Comparison of ENCODE assay signal across 17 cellular contexts in the genomic region with DNA sequence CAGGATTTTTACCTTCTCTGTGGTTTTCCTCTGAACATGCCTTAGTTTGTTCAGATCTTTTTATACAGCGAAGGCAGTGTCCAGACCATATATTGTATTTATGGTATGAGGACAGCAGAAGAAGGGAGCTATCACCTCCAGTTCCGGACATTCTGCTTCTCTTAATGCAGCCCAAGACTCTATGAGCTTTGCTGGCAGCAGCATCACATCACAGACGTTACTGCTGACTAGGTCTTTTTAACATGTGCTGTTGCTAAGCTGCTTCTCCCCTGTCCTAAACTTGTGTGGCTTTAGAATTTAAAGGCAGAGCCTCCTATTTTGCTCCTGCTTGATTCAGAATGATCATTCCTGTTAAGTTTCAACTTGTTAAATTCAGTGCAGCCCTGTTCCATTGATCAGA. TPM values are rescaled to one million over a fixed set of nuclear protein-coding genes. Genes with fewer than 3 reads are reported as not detected.
DNase-seq lines count a peak whose midpoint lies in the region; ATAC-seq, FAIRE-seq and TF ChIP-seq lines count a peak whose summit lies in the region.
"Had no signal": no experiment of that assay in that cellular context is flagged by ENCODE, and none has a peak within 500 bp of the region (broad histone marks: within the 10 kb centered on the region; RNA-seq: fewer than 3 reads in every experiment).

No MANE protein-coding gene starts in this region.

- no peak for TF ChIP-seq EP300 in gastroesophageal sphincter (IDR thresholded peaks at IDR 0.05)

- H3K4me2 ChIP-seq in astrocyte (ENCODE audit: low read length) = peak overlapping the region; percentile 34

- H3K36me3 Mint-ChIP-seq in activated CD4-positive, alpha-beta T cell treated with anti-CD3 and anti-CD28 coated beads, Interleukin-2, amount 10 ng/mL, durations not matched to agents 24 days and 14 days (ENCODE audit: low read depth) = peaks cover 27% of the 10 kb centered on the region
- peaks cover 33% of the 10 kb centered on the region for H3K36me3 Mint-ChIP-seq in astrocyte (ENCODE audit: low read depth, unreplicated experiment)

- peak overlapping the region; percentile 70 for H3K9ac ChIP-seq in astrocyte (ENCODE audit: low read length)

- H3K4me3 Mint-ChIP-seq in activated CD4-positive, alpha-beta T cell treated with anti-CD3 and anti-CD28 coated beads, Interleukin-2, amount 10 ng/mL, durations not matched to agents 24 days and 14 days = no peak overlapping the region
- peak overlapping the region; percentile 2 for H3K4me3 Mint-ChIP-seq in astrocyte (ENCODE audit: unreplicated experiment)
- H3K4me3 Mint-ChIP-seq: activated CD4-positive, alpha-beta memory T cell treated with anti-CD3 and anti-CD28 coated beads, Interleukin-2, amount 10 ng/mL, durations not matched to agents 7 days and 5 days had no signal

- no peaks in the 10 kb centered on the region for H3K9me3 Mint-ChIP-seq in activated CD4-positive, alpha-beta T cell treated with anti-CD3 and anti-CD28 coated beads, Interleukin-2, amount 10 ng/mL, durations not matched to agents 24 days and 14 days
- H3K9me3 Mint-ChIP-seq in astrocyte (ENCODE audit: unreplicated experiment) = no peaks in the 10 kb centered on the region
- H3K9me3 Mint-ChIP-seq: activated CD4-positive, alpha-beta memory T cell treated with anti-CD3 and anti-CD28 coated beads, Interleukin-2, amount 10 ng/mL, durations not matched to agents 7 days and 5 days had no signal

- H2AFZ ChIP-seq in astrocyte (ENCODE audit: low read depth, low read length) = no peak overlapping the region

- 49% methylated on average over 3 of the region's 3 CpGs for WGBS in gastroesophageal sphincter (ENCODE audit: low coverage in 1 of 2), 2 donors
- WGBS in testis, 2 donors = 44 to 64% methylated on average over 3 of the region's 3 CpGs

- no peak for TF ChIP-seq CTCF in astrocyte (IDR thresholded peaks at IDR 0.05; ENCODE audit: insufficient read depth, low read depth, low read length)
- TF ChIP-seq CTCF in gastroesophageal sphincter (IDR thresholded peaks at IDR 0.05) = no peak
- no peak for TF ChIP-seq CTCF in testis (IDR thresholded peaks at IDR 0.05)

- no peak overlapping the region for H3K4me3 ChIP-seq in astrocyte (ENCODE audit: insufficient read depth, low read depth, low read length)
- H3K4me3 ChIP-seq in gastroesophageal sphincter = no peak overlapping the region
- no peak overlapping the region for H3K4me3 ChIP-seq in testis
- H3K4me3 ChIP-seq: MG63, thyroid gland had no signal

- no peak for FAIRE-seq in astrocyte (lab: Jason Lieb, UNC)

- TF ChIP-seq POLR2A in gastroesophageal sphincter (IDR thresholded peaks at IDR 0.05) (no peak), testis (IDR thresholded peaks at IDR 0.05) (no peak)

- H3K9me3 ChIP-seq in astrocyte (ENCODE audit: insufficient read depth, low read depth, low read length) (no peaks in the 10 kb centered on the region), gastroesophageal sphincter (no peaks in the 10 kb centered on the region), testis (no peaks in the 10 kb centered on the region)
- H3K9me3 ChIP-seq: MG63, thyroid gland had no signal

- DNase-seq in activated CD4-positive, alpha-beta T cell treated with anti-CD3 and anti-CD28 coated beads, Interleukin-2, amount 10 ng/mL, durations not matched to agents 24 days and 14 days = no peak
- DNase-seq in activated CD4-positive, alpha-beta T cell treated with anti-CD3 and anti-CD28 coated beads, Interleukin-2, amount 50 U/mL, for 4 hours = no peak
- DNase-seq in astrocyte (ENCODE audit: low read depth) = no peak
- no peak for DNase-seq in testis
- DNase-seq in pons (ENCODE audit: low spot score) = no peak
- DNase-seq in NCI-H524 (lab: John Stamatoyannopoulos, UW) = no peak
- DNase-seq: 8988T; activated CD4-positive, alpha-beta memory T cell treated with anti-CD3 and anti-CD28 coated beads, Interleukin-2, amount 10 ng/mL, durations not matched to agents 7 days and 5 days; activated effector memory CD4-positive, alpha-beta T cell treated with Interleukin-2 at 50 U/mL for 16 hours; cerebellar nuclear complex; foreskin melanocyte; islet precursor cell; MG63; right cardiac atrium; thyroid gland had no signal

- peak overlapping the region; percentile 39 for H3K27ac Mint-ChIP-seq in activated CD4-positive, alpha-beta T cell treated with anti-CD3 and anti-CD28 coated beads, Interleukin-2, amount 10 ng/mL, durations not matched to agents 24 days and 14 days
- H3K27ac Mint-ChIP-seq in astrocyte (ENCODE audit: unreplicated experiment) = peak overlapping the region; percentile 95
- H3K27ac Mint-ChIP-seq: activated CD4-positive, alpha-beta memory T cell treated with anti-CD3 and anti-CD28 coated beads, Interleukin-2, amount 10 ng/mL, durations not matched to agents 7 days and 5 days had no signal

- H3K4me1 ChIP-seq in astrocyte (ENCODE audit: insufficient read depth, low read length) = peaks cover 83% of the 10 kb centered on the region
- peaks cover 0 to 85% (median 43%) of the 10 kb centered on the region in 3 donors for H3K4me1 ChIP-seq in gastroesophageal sphincter
- peaks cover 59% of the 10 kb centered on the region for H3K4me1 ChIP-seq in testis

- ATAC-seq in gastroesophageal sphincter (no peak), GM19023 (IDR thresholded peaks at IDR 0.05; ENCODE audit: unreplicated experiment) (no peak)

- peak overlapping the region; percentile 63 for H3K27ac ChIP-seq in astrocyte (ENCODE audit: low read depth, low read length)
- H3K27ac ChIP-seq in gastroesophageal sphincter = peak overlapping the region; percentile 44 to 97 (median 88)
- H3K27ac ChIP-seq in testis = peak overlapping the region; percentile 21 to 95
- H3K27ac ChIP-seq: thyroid gland had no signal

- peaks cover 97% of the 10 kb centered on the region for H4K20me1 ChIP-seq in astrocyte (ENCODE audit: insufficient read depth, low read length)

- H3K79me2 ChIP-seq in astrocyte (ENCODE audit: insufficient read depth, low read length) = peaks cover 100% of the 10 kb centered on the region

- intact Hi-C loops in activated CD4-positive, alpha-beta T cell treated with anti-CD3 and anti-CD28 coated beads, Interleukin-2, amount 10 ng/mL, durations not matched to agents 24 days and 14 days (cut with micrococcal nuclease) = no loop called here
- intact Hi-C loops in testis (cut with DNase I; ENCODE audit: low total_unique reads) = no loop called here

- no peaks in the 10 kb centered on the region for H3K27me3 Mint-ChIP-seq in activated CD4-positive, alpha-beta T cell treated with anti-CD3 and anti-CD28 coated beads, Interleukin-2, amount 10 ng/mL, durations not matched to agents 24 days and 14 days
- no peaks in the 10 kb centered on the region for H3K27me3 Mint-ChIP-seq in astrocyte (ENCODE audit: low read depth, unreplicated experiment)
- H3K27me3 Mint-ChIP-seq: activated CD4-positive, alpha-beta memory T cell treated with anti-CD3 and anti-CD28 coated beads, Interleukin-2, amount 10 ng/mL, durations not matched to agents 7 days and 5 days had no signal

- H3K4me1 Mint-ChIP-seq in activated CD4-positive, alpha-beta T cell treated with anti-CD3 and anti-CD28 coated beads, Interleukin-2, amount 10 ng/mL, durations not matched to agents 24 days and 14 days = peaks cover 87% of the 10 kb centered on the region
- peaks cover 79% of the 10 kb centered on the region for H3K4me1 Mint-ChIP-seq in astrocyte (ENCODE audit: low read depth, unreplicated experiment)

- H3K27me3 ChIP-seq in astrocyte (ENCODE audit: insufficient read depth, low read length) (no peaks in the 10 kb centered on the region), gastroesophageal sphincter (no peaks in the 10 kb centered on the region), testis (no peaks in the 10 kb centered on the region)
- H3K27me3 ChIP-seq: MG63, thyroid gland had no signal

- H3K36me3 ChIP-seq in astrocyte (ENCODE audit: insufficient read depth, low read length) (peaks cover 35% of the 10 kb centered on the region), gastroesophageal sphincter (no peaks in the 10 kb centered on the region), testis (ENCODE audit: low read depth, missing control alignments) (no peaks in the 10 kb centered on the region)
- H3K36me3 ChIP-seq: thyroid gland had no signal

RNA-seq across cellular contexts. Expression of gene MICAL2, which starts 13.4 kb away (rescaled TPM):
- total RNA-seq in activated CD4-positive, alpha-beta T cell treated with anti-CD3 and anti-CD28 coated beads, Interleukin-2, amount 10 ng/mL, durations not matched to agents 24 days and 14 days = 501 and 510 TPM in 2 replicates
- total RNA-seq in astrocyte (357 and 471 TPM in 2 replicates), gastroesophageal sphincter (100 to 1,000 TPM; 196 to 550 (median 237) TPM), testis (100 to 1,000 TPM; 401 to 461 TPM)
- 224 TPM for polyA plus RNA-seq in testis (ENCODE audit: insufficient read depth, low read depth, low replicate concordance)
